In the genomic region with DNA sequence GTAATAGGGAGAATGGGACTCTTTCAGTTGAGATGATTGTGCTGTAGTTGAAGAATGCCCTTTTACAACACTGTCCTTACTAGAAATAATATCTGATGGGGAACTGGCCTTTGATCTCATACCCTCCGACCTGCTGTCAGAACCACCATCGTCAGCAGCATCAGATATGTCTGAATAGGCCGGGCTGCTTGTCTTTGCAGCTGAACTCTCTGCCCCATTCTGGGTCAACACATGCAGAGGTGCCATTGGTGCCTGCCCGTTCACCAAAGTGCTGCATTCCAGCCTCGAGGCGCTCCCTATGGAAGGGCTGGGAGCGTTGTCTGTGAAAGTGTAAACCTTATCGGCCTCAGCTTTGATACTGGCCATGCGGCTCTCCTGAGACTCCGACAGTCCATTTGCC, we compare ENCODE assay signal across 17 cellular contexts.
DNase-seq lines count a peak whose midpoint lies in the region; ATAC-seq and TF ChIP-seq lines count a peak whose summit lies in the region.
"Had no signal": no experiment of that assay in that cellular context is flagged by ENCODE, and none has a peak within 500 bp of the region (broad histone marks: within the 10 kb centered on the region; RNA-seq: fewer than 3 reads in every experiment).

No MANE protein-coding gene starts in this region.

- H4K20me1 ChIP-seq in SU-DHL-6 (ENCODE audit: low read depth, low read length) = no peaks in the 10 kb centered on the region

- H3K27ac ChIP-seq in right cardiac atrium (ENCODE audit: low read length) (peak overlapping the region; percentile 36), SU-DHL-6 (ENCODE audit: low read depth, low read length) (peak overlapping the region; percentile 98), substantia nigra (ENCODE audit: low read depth, low read length, poor library complexity, severe bottlenecking) (peak overlapping the region; percentile 26)
- H3K27ac ChIP-seq in naive thymus-derived CD4-positive, alpha-beta T cell (ENCODE audit: low read depth, low read length) = no peak overlapping the region

- intact Hi-C loops in right cardiac atrium (cut with DNase I) (loop anchor here in 1 of 4 donors (5.0 kb wide), 1 partner anchor 95 kb away; no protein-coding TSS in a partner anchor), left ventricle myocardium superior (cut with micrococcal nuclease) (no loop called here)
- intact Hi-C loops in naive thymus-derived CD4-positive, alpha-beta T cell (cut with micrococcal nuclease) = loop anchor here in 1 of 2 donors (10.0 kb wide), 1 partner anchor 97 kb away; a partner anchor contains a TSS

- DNase-seq in right cardiac atrium = no peak
- DNase-seq in left ventricle myocardium superior = no peak
- no peak for DNase-seq in glutamatergic neuron
- DNase-seq in substantia nigra (lab: John Stamatoyannopoulos, UW) = no peak
- DNase-seq in NCI-H82 (lab: John Stamatoyannopoulos, UW) = no peak
- no peak for DNase-seq in naive thymus-derived CD4-positive, alpha-beta T cell
- DNase-seq in stimulated activated naive B cell treated with anti-CD40 and anti-IgM and Interleukin-4, amounts not matched to agents 10 μg/mL and 1 μg/mL and 100 μg/mL, for 72 hours = no peak
- DNase-seq: CD8-positive, alpha-beta T cell; KG1; NCI-H1417; NCI-H187; NCI-H2107; NCI-H510A; NCI-H748 treated with DMSO at 0.1 percent for 48 hours; RPMI8226; SHP77 treated with DMSO at 0.1 percent for 48 hours had no signal

- H3K4me1 Mint-ChIP-seq in glutamatergic neuron (ENCODE audit: low read depth, unreplicated experiment) = peaks cover 53% of the 10 kb centered on the region
- H3K4me1 Mint-ChIP-seq in naive thymus-derived CD4-positive, alpha-beta T cell = peaks cover 14 to 45% (median 32%) of the 10 kb centered on the region in 7 donors
- peaks cover 33 to 81% of the 10 kb centered on the region in 2 donors for H3K4me1 Mint-ChIP-seq in stimulated activated naive B cell treated with anti-CD40 and anti-IgM and Interleukin-4, amounts not matched to agents 10 μg/mL and 1 μg/mL and 100 μg/mL, for 72 hours

- peaks cover 5% of the 10 kb centered on the region for H3K36me3 Mint-ChIP-seq in glutamatergic neuron (ENCODE audit: unreplicated experiment)
- H3K36me3 Mint-ChIP-seq in naive thymus-derived CD4-positive, alpha-beta T cell = peaks cover 0 to 9% (median 1%) of the 10 kb centered on the region in 5 donors
- H3K36me3 Mint-ChIP-seq in stimulated activated naive B cell treated with anti-CD40 and anti-IgM and Interleukin-4, amounts not matched to agents 10 μg/mL and 1 μg/mL and 100 μg/mL, for 72 hours = peaks cover 14 to 19% of the 10 kb centered on the region in 2 donors
- H3K36me3 Mint-ChIP-seq: CD8-positive, alpha-beta T cell had no signal

- H3K4me3 ChIP-seq in right cardiac atrium (ENCODE audit: low read length) (no peak overlapping the region), SU-DHL-6 (ENCODE audit: insufficient read depth, low read length, poor library complexity, severe bottlenecking) (no peak overlapping the region)
- H3K4me3 ChIP-seq in naive thymus-derived CD4-positive, alpha-beta T cell (ENCODE audit: low read length) = no peak overlapping the region

- H3K36me3 ChIP-seq in SU-DHL-6 (ENCODE audit: low read length) = peaks cover 29% of the 10 kb centered on the region; the same call in 1 of the 2 replicates
- no peaks in the 10 kb centered on the region for H3K36me3 ChIP-seq in naive thymus-derived CD4-positive, alpha-beta T cell (ENCODE audit: control insufficient read depth in 2 of 3, insufficient read depth in 3 of 3, low read length in 3 of 3)

- peaks cover 56% of the 10 kb centered on the region for H3F3A ChIP-seq in SU-DHL-6 (ENCODE audit: insufficient read depth)

- H3K9me2 ChIP-seq in SU-DHL-6 (replicated peaks; ENCODE audit: insufficient read depth, low read length) = no peaks in the 10 kb centered on the region

- TF ChIP-seq CTCF in SU-DHL-6 (IDR thresholded peaks at IDR 0.05; ENCODE audit: insufficient read depth, low read length, poor library complexity, severe bottlenecking) = no peak
- no peak for TF ChIP-seq CTCF in glutamatergic neuron (IDR thresholded peaks at IDR 0.05; ENCODE audit: partially characterized antibody, unreplicated experiment)

- 76% methylated on average over 10 of the region's 10 CpGs for WGBS in right cardiac atrium

- peak overlapping the region; percentile 93 for H3K4me2 ChIP-seq in SU-DHL-6 (ENCODE audit: low read depth, low read length, poor library complexity, severe bottlenecking)

- H3K27ac Mint-ChIP-seq in glutamatergic neuron (ENCODE audit: unreplicated experiment) = no peak overlapping the region
- H3K27ac Mint-ChIP-seq in naive thymus-derived CD4-positive, alpha-beta T cell = peak overlapping the region in 1 of 9 donors; percentile 36
- H3K27ac Mint-ChIP-seq in stimulated activated naive B cell treated with anti-CD40 and anti-IgM and Interleukin-4, amounts not matched to agents 10 μg/mL and 1 μg/mL and 100 μg/mL, for 72 hours = no peak overlapping the region
- H3K27ac Mint-ChIP-seq: CD8-positive, alpha-beta T cell had no signal

- peaks cover 10% of the 10 kb centered on the region for H3K27me3 Mint-ChIP-seq in glutamatergic neuron (ENCODE audit: unreplicated experiment)
- H3K27me3 Mint-ChIP-seq in naive thymus-derived CD4-positive, alpha-beta T cell = peaks cover 19 to 57% (median 47%) of the 10 kb centered on the region in 5 donors
- H3K27me3 Mint-ChIP-seq in stimulated activated naive B cell treated with anti-CD40 and anti-IgM and Interleukin-4, amounts not matched to agents 10 μg/mL and 1 μg/mL and 100 μg/mL, for 72 hours = peaks cover 0 to 13% of the 10 kb centered on the region in 2 donors

- peak overlapping the region; percentile 44 for H3K4me3 Mint-ChIP-seq in glutamatergic neuron (ENCODE audit: unreplicated experiment)
- H3K4me3 Mint-ChIP-seq in naive thymus-derived CD4-positive, alpha-beta T cell = no peak overlapping the region
- peak overlapping the region in 1 of 2 donors; percentile 11 for H3K4me3 Mint-ChIP-seq in stimulated activated naive B cell treated with anti-CD40 and anti-IgM and Interleukin-4, amounts not matched to agents 10 μg/mL and 1 μg/mL and 100 μg/mL, for 72 hours
- H3K4me3 Mint-ChIP-seq: CD8-positive, alpha-beta T cell had no signal

- H3K27me3 ChIP-seq in right cardiac atrium (ENCODE audit: control insufficient read depth, insufficient read depth) = no peaks in the 10 kb centered on the region
- no peaks in the 10 kb centered on the region for H3K27me3 ChIP-seq in SU-DHL-6 (ENCODE audit: low read length)
- peaks cover 0 to 6% of the 10 kb centered on the region in 2 donors for H3K27me3 ChIP-seq in naive thymus-derived CD4-positive, alpha-beta T cell (ENCODE audit: control insufficient read depth in 2 of 2, insufficient read depth in 2 of 2, low read length in 2 of 2)

- no peaks in the 10 kb centered on the region for H3K9me3 ChIP-seq in right cardiac atrium (ENCODE audit: control insufficient read depth, low read length)
- no peaks in the 10 kb centered on the region for H3K9me3 ChIP-seq in SU-DHL-6 (ENCODE audit: insufficient read depth, low read length)
- H3K9me3 ChIP-seq in naive thymus-derived CD4-positive, alpha-beta T cell (ENCODE audit: control insufficient read depth in 2 of 3, low read length in 3 of 3) = no peaks in the 10 kb centered on the region

- CTCF ChIA-PET in naive thymus-derived CD4-positive, alpha-beta T cell (lab: Charles Lee) = no interaction called here

- ATAC-seq in right cardiac atrium (no peak), left ventricle myocardium superior (no peak)
- ATAC-seq in naive thymus-derived CD4-positive, alpha-beta T cell = no peak
- ATAC-seq in stimulated activated naive B cell treated with anti-CD40 and anti-IgM and Interleukin-4, amounts not matched to agents 10 μg/mL and 1 μg/mL and 100 μg/mL, for 72 hours (replicated peaks) = no peak
- ATAC-seq: CD8-positive, alpha-beta T cell had no signal

- H2AFZ ChIP-seq in SU-DHL-6 (ENCODE audit: low read depth, low read length, severe bottlenecking) = no peak overlapping the region

- peaks cover 57% of the 10 kb centered on the region for H3K79me2 ChIP-seq in SU-DHL-6 (ENCODE audit: insufficient read depth, low read length)

- POLR2A ChIA-PET in naive thymus-derived CD4-positive, alpha-beta T cell (lab: Charles Lee) = no interaction called here

- peaks cover 13% of the 10 kb centered on the region for H3K4me1 ChIP-seq in right cardiac atrium (ENCODE audit: control insufficient read depth, insufficient read depth, low read length)
- peaks cover 4 to 21% of the 10 kb centered on the region in 2 donors for H3K4me1 ChIP-seq in naive thymus-derived CD4-positive, alpha-beta T cell (ENCODE audit: control insufficient read depth in 2 of 2, insufficient read depth in 2 of 2, low read length in 2 of 2)

- peak overlapping the region; percentile 59 for H3K9ac ChIP-seq in SU-DHL-6 (ENCODE audit: low read length)

- peaks cover 8% of the 10 kb centered on the region for H3K9me3 Mint-ChIP-seq in glutamatergic neuron (ENCODE audit: unreplicated experiment)
- peaks cover 0 to 11% (median 1%) of the 10 kb centered on the region in 11 donors for H3K9me3 Mint-ChIP-seq in naive thymus-derived CD4-positive, alpha-beta T cell
- no peaks in the 10 kb centered on the region for H3K9me3 Mint-ChIP-seq in stimulated activated naive B cell treated with anti-CD40 and anti-IgM and Interleukin-4, amounts not matched to agents 10 μg/mL and 1 μg/mL and 100 μg/mL, for 72 hours
- H3K9me3 Mint-ChIP-seq: CD8-positive, alpha-beta T cell had no signal
